ENCODE assay signal across 23 cellular contexts in genomic region chr3:28612232-28612631, GRCh38.
A peak's percentile ranks its signal among the peaks of the same experiment; 100 is the strongest.
DNase-seq lines count a peak whose midpoint lies in the region; ATAC-seq and TF ChIP-seq lines count a peak whose summit lies in the region.
"Had no signal": no experiment of that assay in that cellular context is flagged by ENCODE, and none has a peak within 500 bp of the region (broad histone marks: within the 10 kb centered on the region; RNA-seq: fewer than 3 reads in every experiment).

No MANE protein-coding gene starts in this region.

- H3K4me3 ChIP-seq in left ventricle myocardium inferior, result no peak overlapping the region
- H3K4me3 ChIP-seq in right cardiac atrium (ENCODE audit: low read length), result no peak overlapping the region
- no peak overlapping the region for H3K4me3 ChIP-seq in esophagus squamous epithelium
- H3K4me3 ChIP-seq: MG63, transverse colon had no signal

- H3K27ac Mint-ChIP-seq in brain, result peak overlapping the region in 4 of 5 experiments; percentile 39 to 87 (median 61)
- H3K27ac Mint-ChIP-seq: activated naive CD4-positive, alpha-beta T cell treated with anti-CD3 and anti-CD28 coated beads, Interleukin-2, amount 10 ng/mL, durations not matched to agents 7 days and 5 days; natural killer cell had no signal

- H3K27me3 Mint-ChIP-seq in brain, result peaks cover under 1% of the 10 kb centered on the region
- H3K27me3 Mint-ChIP-seq: activated naive CD4-positive, alpha-beta T cell treated with anti-CD3 and anti-CD28 coated beads, Interleukin-2, amount 10 ng/mL, durations not matched to agents 7 days and 5 days had no signal

- H3K9me3 ChIP-seq in left ventricle myocardium inferior (replicated peaks) (no peaks in the 10 kb centered on the region), right cardiac atrium (ENCODE audit: control insufficient read depth, low read length) (no peaks in the 10 kb centered on the region), esophagus squamous epithelium (no peaks in the 10 kb centered on the region)
- H3K9me3 ChIP-seq: BE2C, MG63, transverse colon had no signal

- H3K27me3 ChIP-seq in left ventricle myocardium inferior (ENCODE audit: low read depth) (no peaks in the 10 kb centered on the region), right cardiac atrium (ENCODE audit: control insufficient read depth, insufficient read depth) (no peaks in the 10 kb centered on the region), esophagus squamous epithelium (no peaks in the 10 kb centered on the region)
- H3K27me3 ChIP-seq: BE2C, brain microvascular endothelial cell, MG63, transverse colon had no signal

- H3K9me3 Mint-ChIP-seq in brain, result no peaks in the 10 kb centered on the region
- H3K9me3 Mint-ChIP-seq: activated naive CD4-positive, alpha-beta T cell treated with anti-CD3 and anti-CD28 coated beads, Interleukin-2, amount 10 ng/mL, durations not matched to agents 7 days and 5 days; natural killer cell had no signal

- H3K4me1 ChIP-seq in left ventricle myocardium inferior (peaks cover 8% of the 10 kb centered on the region), right cardiac atrium (ENCODE audit: control insufficient read depth, insufficient read depth, low read length) (no peaks in the 10 kb centered on the region), esophagus squamous epithelium (no peaks in the 10 kb centered on the region)
- H3K4me1 ChIP-seq: BE2C, transverse colon had no signal

- no peak for TF ChIP-seq POLR2A in esophagus squamous epithelium (IDR thresholded peaks at IDR 0.05)

- no peaks in the 10 kb centered on the region for H3K36me3 Mint-ChIP-seq in brain
- H3K36me3 Mint-ChIP-seq: activated naive CD4-positive, alpha-beta T cell treated with anti-CD3 and anti-CD28 coated beads, Interleukin-2, amount 10 ng/mL, durations not matched to agents 7 days and 5 days; natural killer cell had no signal

- peaks cover 37% of the 10 kb centered on the region for H3K4me1 Mint-ChIP-seq in brain
- H3K4me1 Mint-ChIP-seq: activated naive CD4-positive, alpha-beta T cell treated with anti-CD3 and anti-CD28 coated beads, Interleukin-2, amount 10 ng/mL, durations not matched to agents 7 days and 5 days; natural killer cell had no signal

- TF ChIP-seq CTCF in left ventricle myocardium inferior (IDR thresholded peaks at IDR 0.05; ENCODE audit: borderline replicate concordance), result no peak
- no peak for TF ChIP-seq CTCF in brain (conservative IDR thresholded peaks at IDR 0.05)
- TF ChIP-seq CTCF in esophagus squamous epithelium (IDR thresholded peaks at IDR 0.05), result no peak

- ATAC-seq in right cardiac atrium (no peak), HG02870 (IDR thresholded peaks at IDR 0.05; ENCODE audit: unreplicated experiment) (no peak)
- ATAC-seq: HCT116, natural killer cell had no signal

- DNase-seq in left ventricle myocardium inferior (no peak), right cardiac atrium (no peak), NCI-H2029 (lab: John Stamatoyannopoulos, UW) (peak; percentile 23), CD1c-positive myeloid dendritic cell (ENCODE audit: extremely low spot score) (no peak), esophagus squamous epithelium (lab: John Stamatoyannopoulos, UW) (no peak), T-helper 2 cell (no peak)
- DNase-seq: ACHN; activated CD4-positive, alpha-beta T cell treated with anti-CD3 and anti-CD28 coated beads, Interleukin-2, amount 50 U/mL, for 48 hours; activated CD8-positive, alpha-beta memory T cell treated with anti-CD3 and anti-CD28 coated beads, Interleukin-2, amount 50 U/mL, for 48 hours; activated naive CD4-positive, alpha-beta T cell treated with anti-CD3 and anti-CD28 coated beads, Interleukin-2, amount 10 ng/mL, durations not matched to agents 7 days and 5 days; BE2C; brain microvascular endothelial cell; KG1; MG63; natural killer cell; NCI-H187; NCI-H524 treated with DMSO at 0.1 percent for 48 hours; small intestine; T-helper 1 cell; transverse colon had no signal

- H3K4me3 Mint-ChIP-seq in brain, result peak overlapping the region in 1 of 5 experiments; percentile 31
- H3K4me3 Mint-ChIP-seq: activated naive CD4-positive, alpha-beta T cell treated with anti-CD3 and anti-CD28 coated beads, Interleukin-2, amount 10 ng/mL, durations not matched to agents 7 days and 5 days; natural killer cell had no signal

- H3K27ac ChIP-seq in left ventricle myocardium inferior (replicated peaks), result peak overlapping the region; percentile 27
- no peak overlapping the region for H3K27ac ChIP-seq in right cardiac atrium (ENCODE audit: low read length)
- H3K27ac ChIP-seq in esophagus squamous epithelium, result no peak overlapping the region
- H3K27ac ChIP-seq: brain microvascular endothelial cell, transverse colon had no signal

- intact Hi-C loops in left ventricle myocardium inferior (cut with micrococcal nuclease) (no loop called here), right cardiac atrium (cut with DNase I) (no loop called here), esophagus squamous epithelium (cut with DNase I) (no loop called here)

- H3K36me3 ChIP-seq in left ventricle myocardium inferior, result no peaks in the 10 kb centered on the region
- no peaks in the 10 kb centered on the region for H3K36me3 ChIP-seq in esophagus squamous epithelium
- H3K36me3 ChIP-seq: BE2C, brain microvascular endothelial cell, MG63, transverse colon had no signal
